In the genomic region with DNA sequence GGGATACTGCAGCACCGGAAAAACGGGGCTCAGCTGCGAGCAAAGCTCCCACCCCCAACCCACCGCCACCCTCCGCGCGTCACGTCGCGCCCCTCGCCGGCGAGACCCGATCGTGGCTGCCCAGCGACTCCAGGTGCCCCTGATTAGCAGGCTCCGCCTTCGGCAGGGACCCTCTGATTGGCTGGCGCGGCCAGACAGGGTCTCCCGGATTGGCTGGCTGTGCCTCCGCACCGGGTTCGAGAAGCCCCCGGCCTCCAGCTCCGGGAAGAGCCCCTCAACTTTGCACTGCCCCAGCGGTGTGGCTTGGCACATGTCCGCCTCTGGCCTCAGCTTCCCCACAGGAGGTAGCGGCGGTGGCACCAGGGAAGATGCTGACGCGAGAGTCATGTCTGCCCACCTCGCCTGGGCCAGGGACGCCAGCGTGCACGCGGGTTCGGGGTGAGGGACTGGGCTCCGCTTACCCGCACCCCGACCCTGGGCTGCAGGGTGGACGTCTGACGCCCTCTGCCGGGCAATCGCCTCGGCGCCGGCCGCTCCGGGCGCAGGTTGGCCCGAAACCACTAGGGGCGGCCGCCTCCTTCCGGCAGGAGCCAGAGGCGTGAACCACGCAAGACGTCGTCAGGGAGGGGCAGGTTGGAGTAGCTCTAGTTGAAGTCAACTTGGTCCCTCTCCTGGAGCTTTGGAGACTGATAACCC, we compare ENCODE assay signal across 8 cellular contexts. TPM values are rescaled to one million over a fixed set of nuclear protein-coding genes. Genes with fewer than 3 reads are reported as not detected.
A peak's percentile ranks its signal among the peaks of the same experiment; 100 is the strongest.
DNase-seq lines count a peak whose midpoint lies in the region; ATAC-seq and TF ChIP-seq lines count a peak whose summit lies in the region.

No MANE protein-coding gene starts in this region.

- peak overlapping the region; percentile 60 for H3K4me3 ChIP-seq in choroid plexus epithelial cell (ENCODE audit: low read depth, low read length)

- POLR2A ChIA-PET in activated CD4-positive, alpha-beta T cell treated with anti-CD3 and anti-CD28 coated beads for 36 hours (lab: Charles Lee) = interaction anchor here (0.5 to 3.5 kb wide), 15 partner anchors 8 to 1551 kb away, joined by 3 to 32 read pairs (median 4); a partner anchor contains a TSS

- ATAC-seq in GM18873 (IDR thresholded peaks at IDR 0.05; ENCODE audit: low FRiP score, unreplicated experiment) = peak; percentile 37
- peak; percentile 48 for ATAC-seq in HG03135 (IDR thresholded peaks at IDR 0.05; ENCODE audit: unreplicated experiment)
- peak; percentile 63 for ATAC-seq in activated CD4-positive, alpha-beta T cell treated with anti-CD3 and anti-CD28 coated beads for 36 hours
- peak; percentile 67 for ATAC-seq in left lobe of liver

- TF ChIP-seq CTCF in choroid plexus epithelial cell (conservative IDR thresholded peaks at IDR 0.05; ENCODE audit: low read depth, low read length) = peak; percentile 92

- CTCF ChIA-PET in activated CD4-positive, alpha-beta T cell treated with anti-CD3 and anti-CD28 coated beads for 36 hours (lab: Charles Lee) = interaction anchor here (0.6 to 11.0 kb wide), 53 partner anchors 13 to 1196 kb away, joined by 3 to 439 read pairs (median 4); a partner anchor contains a TSS

- H3K27me3 Mint-ChIP-seq in activated CD4-positive, alpha-beta T cell treated with anti-CD3 and anti-CD28 coated beads for 36 hours = no peaks in the 10 kb centered on the region

- H3K9me3 Mint-ChIP-seq in activated CD4-positive, alpha-beta T cell treated with anti-CD3 and anti-CD28 coated beads for 36 hours (ENCODE audit: low read depth) = no peaks in the 10 kb centered on the region

- H3K4me3 Mint-ChIP-seq in activated CD4-positive, alpha-beta T cell treated with anti-CD3 and anti-CD28 coated beads for 36 hours = peak overlapping the region; percentile 96

- DNase-seq in AG08396 (ENCODE audit: low spot score) (peak; percentile 92), NCI-H510A (lab: John Stamatoyannopoulos, UW) (peak; percentile 74), choroid plexus epithelial cell (ENCODE audit: low read depth) (peak; percentile 94), left lobe of liver (ENCODE audit: low spot score) (peak; percentile 91)
- DNase-seq in activated CD4-positive, alpha-beta T cell treated with anti-CD3 and anti-CD28 coated beads for 36 hours = peak; percentile 98
- peak; percentile 95 for DNase-seq in stimulated activated CD4-positive, alpha-beta T cell treated with anti-CD3 and anti-CD28 coated beads, Interleukin-2, amount 100 ng/mL, for 48 hours

- H3K27ac Mint-ChIP-seq in activated CD4-positive, alpha-beta T cell treated with anti-CD3 and anti-CD28 coated beads for 36 hours = peak overlapping the region; percentile 92

- H3K36me3 Mint-ChIP-seq in activated CD4-positive, alpha-beta T cell treated with anti-CD3 and anti-CD28 coated beads for 36 hours (ENCODE audit: low read depth) = peaks cover 39% of the 10 kb centered on the region

- peaks cover 56% of the 10 kb centered on the region for H3K4me1 Mint-ChIP-seq in activated CD4-positive, alpha-beta T cell treated with anti-CD3 and anti-CD28 coated beads for 36 hours

- intact Hi-C loops in activated CD4-positive, alpha-beta T cell treated with anti-CD3 and anti-CD28 coated beads for 36 hours (cut with DNase I, micrococcal nuclease) = loop anchor here (1.0 to 10.0 kb wide), 15 partner anchors 10 to 1599 kb away; a partner anchor contains a TSS

RNA-seq across cellular contexts. Expression of a gene that starts 0.5 kb away (rescaled TPM):
- 100 to 1,000 TPM in 1 of 2 experiments, 10 to 100 TPM in 1; 100.0 to 105 TPM for total RNA-seq in activated CD4-positive, alpha-beta T cell treated with anti-CD3 and anti-CD28 coated beads for 36 hours
- total RNA-seq in left lobe of liver = 7.9 TPM

RNA-seq across cellular contexts. Expression of a gene that starts 9.8 kb away (rescaled TPM):
- 10 to 100 TPM; 13.7 to 14.0 TPM for total RNA-seq in activated CD4-positive, alpha-beta T cell treated with anti-CD3 and anti-CD28 coated beads for 36 hours
- 12.8 TPM for total RNA-seq in left lobe of liver

Comparison
In these comparisons a context has a peak if more than half of its experiments do, and no peak if none do; other contexts are left out.
1. Peak in every context shown above with its lines: DNase-seq, ATAC-seq and H3K4me3 ChIP-seq.
2. RNA of a gene that starts 0.5 kb away (total RNA-seq): 100.0 to 105 TPM in activated CD4-positive, alpha-beta T cell treated with anti-CD3 and anti-CD28 coated beads for 36 hours; 7.9 TPM in left lobe of liver (single experiment); every median in the first group is over 10 times any median in the second.